In the genomic region with DNA sequence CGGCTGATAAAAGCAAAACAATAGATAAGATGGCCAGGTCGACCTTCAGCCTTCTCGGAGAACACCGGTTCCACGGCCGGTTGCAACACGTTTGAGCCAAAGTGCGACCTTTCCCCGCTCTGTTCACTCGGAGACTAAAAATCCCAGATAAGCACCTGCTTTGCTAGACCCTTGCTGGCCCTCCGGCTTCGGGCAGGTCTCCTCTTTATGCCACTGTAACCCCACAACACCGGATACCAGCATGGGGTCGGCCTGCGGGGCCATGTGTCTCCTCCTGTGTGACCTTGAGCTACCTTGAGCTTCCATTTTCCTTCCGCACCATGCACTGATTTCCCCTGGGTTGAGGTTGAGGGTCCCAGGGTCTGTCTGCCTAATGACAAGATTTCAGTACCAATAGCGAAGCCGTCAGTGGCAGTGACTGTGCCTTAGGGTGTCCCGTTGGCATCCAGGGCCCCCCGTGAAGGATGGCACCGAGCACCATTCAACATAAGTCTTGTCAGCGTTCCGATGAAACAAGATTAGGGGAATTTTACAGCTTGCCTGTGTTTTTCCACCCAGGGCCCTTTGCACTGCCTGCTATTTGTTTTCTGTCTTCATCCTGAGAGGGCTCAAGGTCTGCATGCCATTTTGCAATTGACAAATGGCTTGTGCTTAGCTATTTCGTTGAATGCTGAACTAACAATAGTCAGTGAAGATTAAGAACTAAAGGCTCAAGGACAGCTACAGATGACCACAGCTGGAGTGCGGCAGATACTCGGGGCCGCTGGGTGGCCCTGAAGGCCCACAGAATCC, we compare ENCODE assay signal across 1 cellular context.
TF ChIP-seq lines count a peak whose summit lies in the region.

No MANE protein-coding gene starts in this region.

TF ChIP-seq in WTC11, 78 proteins besides CTCF, POLR2A, EP300 and RAD21:
- no peak for TF ChIP-seq ZNF423 (CRISPR knock-in tag; IDR thresholded peaks at IDR 0.05)
- peak; percentile 50; the same call in 1 of the 2 replicates for TF ChIP-seq GABPB1 (CRISPR knock-in tag; IDR thresholded peaks at IDR 0.05)
TF ChIP-seq in WTC11: peak in this region for 1.
